Comparison of ENCODE assay signal across 26 cellular contexts in the genomic region with DNA sequence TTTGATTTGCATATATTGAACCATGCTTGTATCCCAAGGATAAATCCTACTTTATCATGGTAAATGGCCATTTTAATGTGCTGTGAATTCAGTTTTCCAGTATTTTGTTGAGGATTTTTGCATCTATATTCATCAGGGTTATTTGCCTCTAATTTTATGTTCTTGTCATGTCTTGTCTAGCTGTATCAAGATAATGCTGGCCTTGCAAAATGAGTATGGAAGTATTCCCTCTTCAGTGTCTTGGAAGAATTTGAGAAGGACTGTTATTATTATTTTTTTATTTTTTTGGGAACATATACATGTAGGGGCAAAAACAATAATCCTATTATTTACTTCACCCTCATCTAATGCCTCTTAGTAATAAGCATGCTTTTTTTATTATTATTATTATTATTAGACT.
"Had no signal": no experiment of that assay in that cellular context is flagged by ENCODE, and none has a peak within 500 bp of the region (broad histone marks: within the 10 kb centered on the region; RNA-seq: fewer than 3 reads in every experiment).

No MANE protein-coding gene starts in this region.

- H3K36me3 ChIP-seq: colonic mucosa, esophagus squamous epithelium, gastrocnemius medialis, heart right ventricle, left lung, lower lobe of right lung had no signal

- DNase-seq: colonic mucosa; cortex of kidney; effector CD8-positive, alpha-beta T cell; effector memory CD8-positive, alpha-beta T cell; endodermal cell; erythroblast; esophagus squamous epithelium; foreskin fibroblast; foreskin melanocyte; gastrocnemius medialis; glutamatergic neuron; head of caudate nucleus; heart right ventricle; hippocampal formation; left cardiac atrium; left lung; left ventricle myocardium superior; lower lobe of right lung; mesenchymal stem cell; mucosa of descending colon; naive B cell had no signal

- H3K27ac ChIP-seq: colonic mucosa, epithelial cell of prostate, esophagus squamous epithelium, gastrocnemius medialis, heart right ventricle, left lung, lower lobe of right lung had no signal

- H3K4me3 ChIP-seq: colonic mucosa, esophagus squamous epithelium, gastrocnemius medialis, heart right ventricle, left lung, lower lobe of right lung, mucosa of descending colon had no signal

- ATAC-seq: effector memory CD8-positive, alpha-beta T cell; esophagus mucosa; gastrocnemius medialis; heart right ventricle; left cardiac atrium; left lung; left ventricle myocardium superior; lower lobe of right lung; mucosa of descending colon had no signal

- FAIRE-seq: endometrium, islet of Langerhans, keratinocyte had no signal

- H3K27me3 ChIP-seq: colonic mucosa, esophagus squamous epithelium, gastrocnemius medialis, heart right ventricle, left lung had no signal

- H3K9me3 ChIP-seq: colonic mucosa, gastrocnemius medialis, lower lobe of right lung had no signal

- H3K4me1 ChIP-seq: colonic mucosa, esophagus squamous epithelium, gastrocnemius medialis, heart right ventricle, left lung, lower lobe of right lung had no signal
